In genomic region chr1:23344987-23345472, GRCh38 we compare ENCODE assay signal across 8 cellular contexts. TPM values are rescaled to one million over a fixed set of nuclear protein-coding genes. Genes with fewer than 3 reads are reported as not detected.
A peak's percentile ranks its signal among the peaks of the same experiment; 100 is the strongest.
DNase-seq lines count a peak whose midpoint lies in the region; ATAC-seq and TF ChIP-seq lines count a peak whose summit lies in the region.

No MANE protein-coding gene starts in this region.

- no peaks in the 10 kb centered on the region for H3K9me3 ChIP-seq in SU-DHL-6 (ENCODE audit: insufficient read depth, low read length)

- H3K4me3 ChIP-seq in SU-DHL-6 (ENCODE audit: insufficient read depth, low read length, poor library complexity, severe bottlenecking): peak overlapping the region; percentile 63
- H3K4me3 ChIP-seq in fibroblast of the aortic adventitia (ENCODE audit: low read depth, low read length): peak overlapping the region; percentile 68
- peak overlapping the region; percentile 68 for H3K4me3 ChIP-seq in retinal pigment epithelial cell (ENCODE audit: low read length)

- no peaks in the 10 kb centered on the region for H3K27me3 Mint-ChIP-seq in activated naive CD4-positive, alpha-beta T cell treated with anti-CD3 and anti-CD28 coated beads, Interleukin-2, amount 50 U/mL, for 24 hours

- H3K4me3 Mint-ChIP-seq in activated naive CD4-positive, alpha-beta T cell treated with anti-CD3 and anti-CD28 coated beads, Interleukin-2, amount 50 U/mL, for 24 hours: peak overlapping the region; percentile 98

- peaks cover 14% of the 10 kb centered on the region for H3K36me3 ChIP-seq in SU-DHL-6 (ENCODE audit: low read length)

- peak overlapping the region; percentile 91 for H3K9ac ChIP-seq in SU-DHL-6 (ENCODE audit: low read length)

- peak overlapping the region; percentile 98 for H2AFZ ChIP-seq in SU-DHL-6 (ENCODE audit: low read depth, low read length, severe bottlenecking)

- peaks cover 41% of the 10 kb centered on the region for H3K79me2 ChIP-seq in SU-DHL-6 (ENCODE audit: insufficient read depth, low read length)

- peak overlapping the region; percentile 100 for H3K27ac Mint-ChIP-seq in activated naive CD4-positive, alpha-beta T cell treated with anti-CD3 and anti-CD28 coated beads, Interleukin-2, amount 50 U/mL, for 24 hours

- peaks cover 35% of the 10 kb centered on the region for H3K4me1 Mint-ChIP-seq in activated naive CD4-positive, alpha-beta T cell treated with anti-CD3 and anti-CD28 coated beads, Interleukin-2, amount 50 U/mL, for 24 hours

- H3K9me3 Mint-ChIP-seq in activated naive CD4-positive, alpha-beta T cell treated with anti-CD3 and anti-CD28 coated beads, Interleukin-2, amount 50 U/mL, for 24 hours: no peaks in the 10 kb centered on the region

- no peak for DNase-seq in activated naive CD4-positive, alpha-beta T cell treated with anti-CD3 and anti-CD28 coated beads, Interleukin-2, amount 50 U/mL, for 16 hours
- DNase-seq in fibroblast of the aortic adventitia (ENCODE audit: low read depth) (no peak), retinal pigment epithelial cell (ENCODE audit: low read depth) (no peak)

- TF ChIP-seq CTCF in SU-DHL-6 (IDR thresholded peaks at IDR 0.05; ENCODE audit: insufficient read depth, low read length, poor library complexity, severe bottlenecking) (no peak), fibroblast of the aortic adventitia (IDR thresholded peaks at IDR 0.05; ENCODE audit: insufficient read depth, low read length) (no peak), retinal pigment epithelial cell (conservative IDR thresholded peaks at IDR 0.05; ENCODE audit: low read depth, low read length) (no peak)

- H3K4me2 ChIP-seq in SU-DHL-6 (ENCODE audit: low read depth, low read length, poor library complexity, severe bottlenecking): peak overlapping the region; percentile 98

- H3F3A ChIP-seq in SU-DHL-6 (ENCODE audit: insufficient read depth): no peaks in the 10 kb centered on the region

- H3K27ac ChIP-seq in SU-DHL-6 (ENCODE audit: low read depth, low read length): peak overlapping the region; percentile 68

- ATAC-seq in GM21447 (IDR thresholded peaks at IDR 0.05; ENCODE audit: unreplicated experiment) (no peak), HG03342 (IDR thresholded peaks at IDR 0.05; ENCODE audit: unreplicated experiment) (no peak), HG03159 (IDR thresholded peaks at IDR 0.05; ENCODE audit: unreplicated experiment) (no peak)

- no peaks in the 10 kb centered on the region for H3K27me3 ChIP-seq in SU-DHL-6 (ENCODE audit: low read length)

- peaks cover 32% of the 10 kb centered on the region for H4K20me1 ChIP-seq in SU-DHL-6 (ENCODE audit: low read depth, low read length)

- H3K36me3 Mint-ChIP-seq in activated naive CD4-positive, alpha-beta T cell treated with anti-CD3 and anti-CD28 coated beads, Interleukin-2, amount 50 U/mL, for 24 hours: peaks cover 5% of the 10 kb centered on the region

- H3K9me2 ChIP-seq in SU-DHL-6 (replicated peaks; ENCODE audit: insufficient read depth, low read length): no peaks in the 10 kb centered on the region

RNA-seq across cellular contexts. Expression of gene HNRNPR, which starts 0.9 kb away (rescaled TPM):
- 83.4 and 182 TPM in 2 replicates for total RNA-seq in fibroblast of the aortic adventitia (ENCODE audit: low replicate concordance)

RNA-seq across cellular contexts. Expression of gene ZNF436, which starts 24.6 kb away (rescaled TPM):
- total RNA-seq in fibroblast of the aortic adventitia (ENCODE audit: low replicate concordance): 30.5 and 115 TPM in 2 replicates
